ENCODE assay signal across 2 cellular contexts in genomic region chr16:29975811-29976511, GRCh38.
TF ChIP-seq lines count a peak whose summit lies in the region.

No MANE protein-coding gene starts in this region.

TF ChIP-seq in SK-N-SH, 30 proteins besides CTCF, POLR2A, EP300 and RAD21 (continued from another document):
- TF ChIP-seq ZBTB33 (IDR thresholded peaks at IDR 0.05; ENCODE audit: borderline replicate concordance, low read depth) (no peak), FOXJ3 (CRISPR knock-in tag; IDR thresholded peaks at IDR 0.05) (no peak), SIN3A (IDR thresholded peaks at IDR 0.05; ENCODE audit: borderline replicate concordance, low read depth, low read length) (no peak), ELF1 (IDR thresholded peaks at IDR 0.05) (no peak)
TF ChIP-seq in SK-N-SH: peak in this region for 0.

TF ChIP-seq in SK-N-SH treated with all-trans-retinoic acid at 6 μM for 48 hours, 23 proteins besides CTCF, POLR2A, EP300 and RAD21 (continued from another document):
- no peak for TF ChIP-seq CREB5 (CRISPR knock-in tag; IDR thresholded peaks at IDR 0.05; ENCODE audit: low read depth)
- TF ChIP-seq TSHZ2 (CRISPR knock-in tag; IDR thresholded peaks at IDR 0.05): no peak
- no peak for TF ChIP-seq ZNF565 (CRISPR knock-in tag; conservative IDR thresholded peaks at IDR 0.05; ENCODE audit: low read depth)
- TF ChIP-seq TOX (CRISPR knock-in tag; IDR thresholded peaks at IDR 0.05; ENCODE audit: borderline replicate concordance): no peak
- no peak for TF ChIP-seq CSRNP3 (CRISPR knock-in tag; IDR thresholded peaks at IDR 0.05)
